ENCODE assay signal across 8 cellular contexts in the genomic region with DNA sequence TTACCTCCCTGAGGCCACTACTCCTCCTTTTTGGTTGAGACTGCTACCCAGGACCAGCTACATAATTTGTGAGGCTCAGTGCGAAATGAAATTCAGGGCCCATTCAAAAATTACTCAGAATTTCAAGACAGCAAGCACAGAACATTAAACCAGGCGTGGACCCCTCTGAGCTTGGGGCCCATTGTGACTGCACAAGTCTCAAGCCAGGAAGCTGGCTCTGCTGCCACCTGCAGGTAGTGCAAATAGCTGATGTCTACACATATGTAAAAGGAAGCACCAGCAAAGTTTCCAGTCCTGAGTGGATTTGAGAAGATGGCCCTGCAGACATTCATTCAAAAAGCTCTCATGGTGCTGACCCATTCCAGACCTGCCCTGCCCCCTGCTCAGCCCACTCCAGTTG.
DNase-seq lines count a peak whose midpoint lies in the region; ATAC-seq and TF ChIP-seq lines count a peak whose summit lies in the region.

No MANE protein-coding gene starts in this region.

- no peaks in the 10 kb centered on the region for H3K4me1 ChIP-seq in Panc1 (ENCODE audit: control insufficient read depth, insufficient read depth, low read length)

- H3K27ac ChIP-seq in Panc1 (ENCODE audit: low read length), result no peak overlapping the region

- no peaks in the 10 kb centered on the region for H3K27me3 ChIP-seq in Panc1 (ENCODE audit: control insufficient read depth, insufficient read depth, low read length)

- DNase-seq in SIG-M5 treated with dmso at 0.1 percent for 504 hours (lab: John Stamatoyannopoulos, UW; ENCODE audit: unreplicated experiment), result peak; percentile 29
- DNase-seq in SIG-M5 (lab: John Stamatoyannopoulos, UW), result no peak
- DNase-seq in Panc1 (ENCODE audit: low read depth, low spot score), result no peak
- no peak for DNase-seq in fibroblast of the aortic adventitia (ENCODE audit: low read depth)
- DNase-seq in stimulated activated CD4-positive, alpha-beta T cell treated with anti-CD3 and anti-CD28 coated beads, Interleukin-12 subunit alpha, Interleukin-12 subunit beta, amount 100 ng/mL, for 4 hours, result peak; percentile 4
- DNase-seq in cerebellar nuclear complex (lab: John Stamatoyannopoulos, UW), result no peak
- DNase-seq in cortex of kidney (lab: John Stamatoyannopoulos, UW), result no peak

- H3K9me3 ChIP-seq in Panc1 (ENCODE audit: control insufficient read depth, insufficient read depth, low read depth, low read length), result no peaks in the 10 kb centered on the region

- BruUV-seq in Panc1 (replicated peaks; lab: Mats Ljungman, UMichigan), result no TSS peak

- intact Hi-C loops in Panc1 (cut with micrococcal nuclease; ENCODE audit: unreplicated experiment), result loop anchor here (10.0 kb wide), 1 partner anchor 60 kb away; no protein-coding TSS in a partner anchor

- ATAC-seq in HG02759 (IDR thresholded peaks at IDR 0.05; ENCODE audit: unreplicated experiment) (peak; percentile 58), Panc1 (no peak)

- H3K4me3 ChIP-seq in Panc1 (ENCODE audit: low read depth in 2 of 2, low read length in 2 of 2) (no peak overlapping the region), fibroblast of the aortic adventitia (ENCODE audit: low read depth, low read length) (no peak overlapping the region)

- POLR2A ChIA-PET in Panc1 (lab: Charles Lee), result no interaction called here

- CTCF ChIA-PET in Panc1 (lab: Charles Lee), result no interaction called here

- TF ChIP-seq CTCF in Panc1 (IDR thresholded peaks at IDR 0.05) (peak; percentile 61), fibroblast of the aortic adventitia (IDR thresholded peaks at IDR 0.05; ENCODE audit: insufficient read depth, low read length) (peak; percentile 29)

- in situ Hi-C loops in Panc1 (cut with HindIII; ENCODE audit: low pct_unique_long_range_greater_than_20kb, low sequenced_read_pairs), result no loop called here

- H3K36me3 ChIP-seq in Panc1 (ENCODE audit: control insufficient read depth, insufficient read depth, low read length), result no peaks in the 10 kb centered on the region

Comparison
In these comparisons a context has a peak if more than half of its experiments do, and no peak if none do; other contexts are left out.
1. DNase-seq: peak in SIG-M5 treated with dmso at 0.1 percent for 504 hours (single experiment) and stimulated activated CD4-positive, alpha-beta T cell treated with anti-CD3 and anti-CD28 coated beads, Interleukin-12 subunit alpha, Interleukin-12 subunit beta, amount 100 ng/mL, for 4 hours (single experiment); none in SIG-M5 (single experiment), Panc1 (single experiment), fibroblast of the aortic adventitia (single experiment), cerebellar nuclear complex (0 of 2) and cortex of kidney (single experiment).